ENCODE assay signal across 12 cellular contexts in genomic region chr2:102488063-102488462, GRCh38.
DNase-seq lines count a peak whose midpoint lies in the region; ATAC-seq, FAIRE-seq and TF ChIP-seq lines count a peak whose summit lies in the region.
"Had no signal": no experiment of that assay in that cellular context is flagged by ENCODE, and none has a peak within 500 bp of the region (broad histone marks: within the 10 kb centered on the region; RNA-seq: fewer than 3 reads in every experiment).

No MANE protein-coding gene starts in this region.

- no peaks in the 10 kb centered on the region for H3K36me3 ChIP-seq in tibial artery

- no peak overlapping the region for H3K27ac Mint-ChIP-seq in stimulated activated naive CD8-positive, alpha-beta T cell treated with anti-CD3 and anti-CD28 coated beads, Interleukin-15, amount 100 ng/mL, for 72 hours

- H3K27ac ChIP-seq in tibial artery: no peak overlapping the region

- intact Hi-C loops in tibial artery (cut with DNase I; ENCODE audit: low total_unique reads): no loop called here

- in situ Hi-C loops in T47D (cut with HindIII; ENCODE audit: low pct_unique_long_range_greater_than_20kb, low sequenced_read_pairs): no loop called here

- DNase-seq in stimulated activated naive CD8-positive, alpha-beta T cell treated with anti-CD3 and anti-CD28 coated beads, Interleukin-15, Interleukin-2, amounts not matched to agents 100 U/mL and 50 U/mL, for 24 hours: no peak
- DNase-seq in stimulated activated naive CD8-positive, alpha-beta T cell treated with anti-CD3 and anti-CD28 coated beads, Interleukin-15, amount 100 ng/mL, for 72 hours: no peak
- DNase-seq in T47D (ENCODE audit: low read depth in 1 of 2, low spot score in 1 of 2) (peak; percentile 26 to 86), kidney glomerular epithelial cell (lab: John Stamatoyannopoulos, UW) (peak; percentile 96), urothelium cell line (ENCODE audit: low spot score) (peak; percentile 84), tibial artery (no peak), activated gamma-delta T cell (lab: John Stamatoyannopoulos, UW) (no peak)
- no peak for DNase-seq in activated effector memory CD4-positive, alpha-beta T cell treated with anti-CD3 and anti-CD28 coated beads, Interleukin-2, amount 50 U/mL, for 16 hours
- DNase-seq: 8988T, NCI-H524, SW 1271 had no signal

- H3K4me3 ChIP-seq in tibial artery: no peak overlapping the region
- H3K4me3 ChIP-seq: K562 had no signal

- H3K4me1 Mint-ChIP-seq in stimulated activated naive CD8-positive, alpha-beta T cell treated with anti-CD3 and anti-CD28 coated beads, Interleukin-15, amount 100 ng/mL, for 72 hours: peaks cover 31% of the 10 kb centered on the region

- no peaks in the 10 kb centered on the region for H3K9me3 ChIP-seq in tibial artery

- H3K4me1 ChIP-seq in tibial artery: no peaks in the 10 kb centered on the region

- no peak overlapping the region for H3K4me3 Mint-ChIP-seq in stimulated activated naive CD8-positive, alpha-beta T cell treated with anti-CD3 and anti-CD28 coated beads, Interleukin-15, amount 100 ng/mL, for 72 hours

- peak; percentile 91 for FAIRE-seq in urothelium cell line (lab: Jason Lieb, UNC)
- FAIRE-seq: K562 had no signal

- H3K27me3 Mint-ChIP-seq in stimulated activated naive CD8-positive, alpha-beta T cell treated with anti-CD3 and anti-CD28 coated beads, Interleukin-15, amount 100 ng/mL, for 72 hours: peaks cover 56% of the 10 kb centered on the region

- TF ChIP-seq CTCF in tibial artery (IDR thresholded peaks at IDR 0.05): no peak

- peaks cover 0 to 1% of the 10 kb centered on the region in 2 donors for H3K27me3 ChIP-seq in tibial artery

- ATAC-seq in stimulated activated naive CD8-positive, alpha-beta T cell treated with anti-CD3 and anti-CD28 coated beads, Interleukin-15, Interleukin-2, amounts not matched to agents 100 U/mL and 50 U/mL, for 24 hours: peak; percentile 14
- no peak for ATAC-seq in stimulated activated naive CD8-positive, alpha-beta T cell treated with anti-CD3 and anti-CD28 coated beads, Interleukin-15, amount 100 ng/mL, for 72 hours
- ATAC-seq: K562 had no signal

- peaks cover 5 to 14% of the 10 kb centered on the region in 2 donors for H3K9me3 Mint-ChIP-seq in stimulated activated naive CD8-positive, alpha-beta T cell treated with anti-CD3 and anti-CD28 coated beads, Interleukin-15, amount 100 ng/mL, for 72 hours

Comparison
In these comparisons a context has a peak if more than half of its experiments do, and no peak if none do; other contexts are left out.
1. DNase-seq: peak in T47D (2 of 2), kidney glomerular epithelial cell (single experiment) and urothelium cell line (single experiment); none in stimulated activated naive CD8-positive, alpha-beta T cell treated with anti-CD3 and anti-CD28 coated beads, Interleukin-15, Interleukin-2, amounts not matched to agents 100 U/mL and 50 U/mL, for 24 hours (single experiment), stimulated activated naive CD8-positive, alpha-beta T cell treated with anti-CD3 and anti-CD28 coated beads, Interleukin-15, amount 100 ng/mL, for 72 hours (0 of 2), activated effector memory CD4-positive, alpha-beta T cell treated with anti-CD3 and anti-CD28 coated beads, Interleukin-2, amount 50 U/mL, for 16 hours (single experiment), tibial artery (0 of 2) and activated gamma-delta T cell (single experiment).